ENCODE assay signal across 18 cellular contexts in the genomic region with DNA sequence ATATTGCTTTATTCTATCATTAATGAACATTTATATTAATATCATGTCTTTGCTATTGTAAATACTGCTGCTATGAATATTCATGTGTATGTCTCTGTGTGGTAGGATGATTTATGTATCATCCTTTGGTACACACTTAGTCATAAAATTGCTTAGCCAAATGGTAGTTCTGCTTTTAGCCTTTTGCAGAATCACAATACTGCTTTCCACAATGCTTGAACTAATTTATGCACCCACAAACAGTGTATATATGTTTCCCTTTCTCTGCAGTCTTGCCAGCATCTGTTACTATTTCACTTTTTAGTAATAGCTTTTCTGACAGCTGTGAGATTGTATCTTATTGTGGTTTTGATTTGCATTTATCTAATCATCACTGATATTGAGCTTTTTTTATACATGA.
DNase-seq lines count a peak whose midpoint lies in the region; ATAC-seq and TF ChIP-seq lines count a peak whose summit lies in the region.
"Had no signal": no experiment of that assay in that cellular context is flagged by ENCODE, and none has a peak within 500 bp of the region (broad histone marks: within the 10 kb centered on the region; RNA-seq: fewer than 3 reads in every experiment).

No MANE protein-coding gene starts in this region.

- peak overlapping the region in 1 of 4 donors; percentile 94 for H3K4me3 Mint-ChIP-seq in CD4-positive, CD25-positive, alpha-beta regulatory T cell
- no peak overlapping the region for H3K4me3 Mint-ChIP-seq in activated CD4-positive, alpha-beta memory T cell treated with anti-CD3 and anti-CD28 coated beads for 36 hours
- H3K4me3 Mint-ChIP-seq: nephron progenitor cell had no signal

- intact Hi-C loops in activated CD4-positive, alpha-beta memory T cell treated with anti-CD3 and anti-CD28 coated beads for 36 hours (cut with micrococcal nuclease), result loop anchor here (1.0 to 10.0 kb wide), 4 partner anchors 17 to 681 kb away; no protein-coding TSS in a partner anchor
- intact Hi-C loops in tibial artery (cut with DNase I; ENCODE audit: low total_unique reads), result no loop called here

- no peaks in the 10 kb centered on the region for H3K27me3 Mint-ChIP-seq in CD4-positive, CD25-positive, alpha-beta regulatory T cell
- H3K27me3 Mint-ChIP-seq in activated CD4-positive, alpha-beta memory T cell treated with anti-CD3 and anti-CD28 coated beads for 36 hours, result no peaks in the 10 kb centered on the region

- H3K4me1 Mint-ChIP-seq in CD4-positive, CD25-positive, alpha-beta regulatory T cell, result peaks cover 0 to 19% (median 6%) of the 10 kb centered on the region in 4 donors
- peaks cover 37% of the 10 kb centered on the region for H3K4me1 Mint-ChIP-seq in activated CD4-positive, alpha-beta memory T cell treated with anti-CD3 and anti-CD28 coated beads for 36 hours (ENCODE audit: low read depth)
- H3K4me1 Mint-ChIP-seq: nephron progenitor cell had no signal

- POLR2A ChIA-PET in activated CD4-positive, alpha-beta memory T cell treated with anti-CD3 and anti-CD28 coated beads for 36 hours (lab: Charles Lee), result no interaction called here

- H3K27me3 ChIP-seq in CD4-positive, CD25-positive, alpha-beta regulatory T cell (ENCODE audit: control insufficient read depth, insufficient read depth, low read length), result no peaks in the 10 kb centered on the region
- no peaks in the 10 kb centered on the region for H3K27me3 ChIP-seq in tibial artery

- H3K4me1 ChIP-seq in CD4-positive, CD25-positive, alpha-beta regulatory T cell (ENCODE audit: control insufficient read depth, insufficient read depth, low read length, poor library complexity, severe bottlenecking), result peaks cover 5% of the 10 kb centered on the region
- H3K4me1 ChIP-seq in tibial artery, result no peaks in the 10 kb centered on the region

- peak; percentile 52 to 63 for ATAC-seq in CD4-positive, CD25-positive, alpha-beta regulatory T cell (ENCODE audit: low read depth in 2 of 2)
- ATAC-seq in GM19043 (IDR thresholded peaks at IDR 0.05; ENCODE audit: low read depth, unreplicated experiment), result peak; percentile 90
- ATAC-seq in HG02981 (IDR thresholded peaks at IDR 0.05; ENCODE audit: unreplicated experiment), result peak; percentile 92
- ATAC-seq in HG03342 (IDR thresholded peaks at IDR 0.05; ENCODE audit: unreplicated experiment), result no peak

- DNase-seq in CD4-positive, CD25-positive, alpha-beta regulatory T cell, result no peak
- DNase-seq in activated CD4-positive, alpha-beta memory T cell treated with anti-CD3 and anti-CD28 coated beads for 36 hours, result no peak
- DNase-seq in mesenteric fat pad (ENCODE audit: low spot score) (no peak), tibial artery (no peak), A172 (ENCODE audit: low spot score) (no peak)
- DNase-seq: amniotic stem cell; DND-41; Kasumi-1; NCI-H1930; nephron progenitor cell; stimulated activated CD4-positive, alpha-beta T cell treated with anti-CD3 and anti-CD28 coated beads, Interleukin-2, amount 100 ng/mL, for 24 hours had no signal

- CTCF ChIA-PET in activated CD4-positive, alpha-beta memory T cell treated with anti-CD3 and anti-CD28 coated beads for 36 hours (lab: Charles Lee), result interaction anchor here (1.3 kb wide), 1 partner anchor 16 kb away, joined by 3 read pairs; no protein-coding TSS in a partner anchor

- no peaks in the 10 kb centered on the region for H3K9me3 Mint-ChIP-seq in CD4-positive, CD25-positive, alpha-beta regulatory T cell
- H3K9me3 Mint-ChIP-seq in activated CD4-positive, alpha-beta memory T cell treated with anti-CD3 and anti-CD28 coated beads for 36 hours, result no peaks in the 10 kb centered on the region
- H3K9me3 Mint-ChIP-seq: nephron progenitor cell had no signal

- TF ChIP-seq CTCF in tibial artery (IDR thresholded peaks at IDR 0.05), result no peak

- no peaks in the 10 kb centered on the region for H3K9me3 ChIP-seq in CD4-positive, CD25-positive, alpha-beta regulatory T cell (ENCODE audit: control insufficient read depth in 2 of 2, low read length in 2 of 2)
- H3K9me3 ChIP-seq in tibial artery, result no peaks in the 10 kb centered on the region

- no peaks in the 10 kb centered on the region for H3K36me3 ChIP-seq in CD4-positive, CD25-positive, alpha-beta regulatory T cell (ENCODE audit: control insufficient read depth, insufficient read depth, low read length)
- no peaks in the 10 kb centered on the region for H3K36me3 ChIP-seq in tibial artery

- peak overlapping the region in 1 of 3 donors; percentile 90 for H3K27ac Mint-ChIP-seq in CD4-positive, CD25-positive, alpha-beta regulatory T cell
- peak overlapping the region; percentile 65 for H3K27ac Mint-ChIP-seq in activated CD4-positive, alpha-beta memory T cell treated with anti-CD3 and anti-CD28 coated beads for 36 hours
- H3K27ac Mint-ChIP-seq: nephron progenitor cell had no signal

- H3K4me3 ChIP-seq in CD4-positive, CD25-positive, alpha-beta regulatory T cell (ENCODE audit: low read depth, low read length), result peak overlapping the region; percentile 98
- no peak overlapping the region for H3K4me3 ChIP-seq in tibial artery
- H3K4me3 ChIP-seq: coronary artery, lung had no signal

- no peaks in the 10 kb centered on the region for H3K36me3 Mint-ChIP-seq in CD4-positive, CD25-positive, alpha-beta regulatory T cell
- no peaks in the 10 kb centered on the region for H3K36me3 Mint-ChIP-seq in activated CD4-positive, alpha-beta memory T cell treated with anti-CD3 and anti-CD28 coated beads for 36 hours

- peak overlapping the region; percentile 65 for H3K27ac ChIP-seq in CD4-positive, CD25-positive, alpha-beta regulatory T cell (ENCODE audit: insufficient read depth, low read length, poor library complexity, severe bottlenecking)
- H3K27ac ChIP-seq in tibial artery, result no peak overlapping the region
- H3K27ac ChIP-seq: coronary artery, HL-60, RWPE1 had no signal
